29 cellular contexts compared by ENCODE assay signal in the genomic region with DNA sequence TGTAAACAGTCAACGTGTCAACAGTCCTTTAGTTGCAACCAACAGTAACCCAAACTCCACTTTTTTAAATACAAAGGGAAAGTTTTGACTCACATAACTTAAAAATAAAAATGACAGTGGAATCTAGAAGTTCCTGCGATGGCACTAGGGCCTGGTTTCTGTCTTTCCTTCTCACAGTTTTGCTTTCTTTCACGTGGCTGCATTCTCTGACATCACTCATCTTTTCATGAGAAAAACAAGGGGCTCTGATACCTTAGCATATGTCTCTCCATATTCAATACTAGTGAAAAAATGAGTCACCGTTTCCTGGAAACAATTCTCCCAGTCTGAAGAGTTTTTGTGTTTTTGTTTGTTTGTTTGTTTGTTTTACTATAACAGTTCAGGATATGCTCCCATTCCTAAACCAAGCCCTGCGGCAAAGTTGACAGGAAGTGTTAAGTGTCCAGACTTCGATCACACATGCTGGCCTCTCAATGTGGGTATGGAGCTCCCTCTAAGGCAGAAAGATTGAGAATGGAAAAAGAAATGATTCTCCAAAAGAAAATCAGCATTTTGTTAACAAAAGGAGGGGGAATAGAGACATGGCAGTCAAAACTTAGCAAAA.
A peak's percentile ranks its signal among the peaks of the same experiment; 100 is the strongest.
DNase-seq lines count a peak whose midpoint lies in the region; ATAC-seq and TF ChIP-seq lines count a peak whose summit lies in the region.
"Had no signal": no experiment of that assay in that cellular context is flagged by ENCODE, and none has a peak within 500 bp of the region (broad histone marks: within the 10 kb centered on the region; RNA-seq: fewer than 3 reads in every experiment).

No MANE protein-coding gene starts in this region.

- no peak for TF ChIP-seq POLR2A in spleen (IDR thresholded peaks at IDR 0.05)

- WGBS in spleen, 5 donors = 66 to 84% (median 77%) methylated on average over 6 of the region's 6 CpGs

- H3K4me3 ChIP-seq in SJCRH30 = no peak overlapping the region
- H3K4me3 ChIP-seq in spleen = no peak overlapping the region
- H3K4me3 ChIP-seq: BLaER1, dorsolateral prefrontal cortex, gastroesophageal sphincter, uterus had no signal

- no peaks in the 10 kb centered on the region for H3K9me3 ChIP-seq in SJCRH30 (replicated peaks)
- no peaks in the 10 kb centered on the region for H3K9me3 ChIP-seq in spleen
- H3K9me3 ChIP-seq: BLaER1, gastroesophageal sphincter, uterus had no signal

- H3K27ac ChIP-seq in SJCRH30 (no peak overlapping the region), spleen (no peak overlapping the region)
- H3K27ac ChIP-seq: BLaER1, dorsolateral prefrontal cortex, epithelial cell of prostate, gastroesophageal sphincter, uterus had no signal

- H3K36me3 Mint-ChIP-seq in activated CD4-positive, alpha-beta memory T cell treated with anti-CD3 and anti-CD28 coated beads for 36 hours = peaks cover 2% of the 10 kb centered on the region
- H3K36me3 Mint-ChIP-seq: IgD-negative memory B cell, natural killer cell, WTC11 had no signal

- no peak overlapping the region for H3K4me3 Mint-ChIP-seq in activated CD4-positive, alpha-beta memory T cell treated with anti-CD3 and anti-CD28 coated beads for 36 hours
- H3K4me3 Mint-ChIP-seq: IgD-negative memory B cell, natural killer cell, WTC11 had no signal

- ATAC-seq in activated CD4-positive, CD25-positive, alpha-beta regulatory T cell treated with anti-CD3 and anti-CD28 coated beads, Interleukin-2, amount 50 U/mL, for 24 hours = peak; percentile 53 to 63
- no peak for ATAC-seq in GM19452 (IDR thresholded peaks at IDR 0.05; ENCODE audit: unreplicated experiment)
- ATAC-seq: gastroesophageal sphincter, left cardiac atrium, natural killer cell, WTC11 had no signal

- no peaks in the 10 kb centered on the region for H3K9me3 Mint-ChIP-seq in activated CD4-positive, alpha-beta memory T cell treated with anti-CD3 and anti-CD28 coated beads for 36 hours
- H3K9me3 Mint-ChIP-seq: IgD-negative memory B cell, WTC11 had no signal

- intact Hi-C loops in activated CD4-positive, alpha-beta memory T cell treated with anti-CD3 and anti-CD28 coated beads for 36 hours (cut with micrococcal nuclease) = no loop called here
- intact Hi-C loops in spleen (cut with DNase I; ENCODE audit: low total_unique reads) = no loop called here

- H3K4me1 ChIP-seq in SJCRH30 (no peaks in the 10 kb centered on the region), spleen (no peaks in the 10 kb centered on the region)
- H3K4me1 ChIP-seq: BLaER1, gastroesophageal sphincter, uterus had no signal

- no peaks in the 10 kb centered on the region for H3K27me3 Mint-ChIP-seq in activated CD4-positive, alpha-beta memory T cell treated with anti-CD3 and anti-CD28 coated beads for 36 hours
- H3K27me3 Mint-ChIP-seq: IgD-negative memory B cell had no signal

- no peak for DNase-seq in activated CD4-positive, CD25-positive, alpha-beta regulatory T cell treated with anti-CD3 and anti-CD28 coated beads, Interleukin-2, amount 50 U/mL, for 72 hours
- DNase-seq in AG08395 (ENCODE audit: low spot score) (peak; percentile 9), fibroblast of gingiva (ENCODE audit: low read depth) (peak; percentile 33), SJCRH30 (no peak), spleen (no peak)
- DNase-seq in activated CD4-positive, alpha-beta memory T cell treated with anti-CD3 and anti-CD28 coated beads for 36 hours = peak; percentile 11
- DNase-seq: aorta; Calu3; central memory CD4-positive, alpha-beta T cell; dorsolateral prefrontal cortex; HCEC 1CT; left cardiac atrium; mesendoderm; MM.1S; natural killer cell; NCI-H146; NCI-H2171 treated with DMSO at 0.1 percent for 48 hours; NCI-H69; OCI-M1; posterior cingulate gyrus; SHP77 treated with DMSO at 0.1 percent for 48 hours; uterus had no signal

- H3K27me3 ChIP-seq in SJCRH30 = 0 out of 2 replicates have a peak, but pooled peaks cover 3% of the 10 kb centered on the region
- H3K27me3 ChIP-seq in spleen (replicated peaks in 1 of 7) = no peaks in the 10 kb centered on the region
- H3K27me3 ChIP-seq: BLaER1, gastroesophageal sphincter, uterus had no signal

- CTCF ChIA-PET in activated CD4-positive, alpha-beta memory T cell treated with anti-CD3 and anti-CD28 coated beads for 36 hours (lab: Charles Lee) = no interaction called here

- peaks cover 14% of the 10 kb centered on the region for H3K4me1 Mint-ChIP-seq in activated CD4-positive, alpha-beta memory T cell treated with anti-CD3 and anti-CD28 coated beads for 36 hours (ENCODE audit: low read depth)
- H3K4me1 Mint-ChIP-seq: natural killer cell had no signal

- TF ChIP-seq CTCF in spleen (IDR thresholded peaks at IDR 0.05 in 8 of 11, conservative IDR thresholded peaks at IDR 0.05 in 3 of 11) = no peak

- POLR2A ChIA-PET in activated CD4-positive, alpha-beta memory T cell treated with anti-CD3 and anti-CD28 coated beads for 36 hours (lab: Charles Lee) = no interaction called here

- no peaks in the 10 kb centered on the region for H3K36me3 ChIP-seq in SJCRH30
- no peaks in the 10 kb centered on the region for H3K36me3 ChIP-seq in spleen
- H3K36me3 ChIP-seq: BLaER1, gastroesophageal sphincter, uterus had no signal

- peak overlapping the region; percentile 57 for H3K27ac Mint-ChIP-seq in activated CD4-positive, alpha-beta memory T cell treated with anti-CD3 and anti-CD28 coated beads for 36 hours
- H3K27ac Mint-ChIP-seq: IgD-negative memory B cell, natural killer cell, WTC11 had no signal

Comparison
In these comparisons a context has a peak if more than half of its experiments do, and no peak if none do; other contexts are left out.
1. DNase-seq: peak in AG08395 (single experiment), activated CD4-positive, alpha-beta memory T cell treated with anti-CD3 and anti-CD28 coated beads for 36 hours (single experiment) and fibroblast of gingiva (single experiment); none in activated CD4-positive, CD25-positive, alpha-beta regulatory T cell treated with anti-CD3 and anti-CD28 coated beads, Interleukin-2, amount 50 U/mL, for 72 hours (single experiment), SJCRH30 (0 of 2) and spleen (single experiment).